Comparison of ENCODE assay signal across 1 cellular context in the genomic region with DNA sequence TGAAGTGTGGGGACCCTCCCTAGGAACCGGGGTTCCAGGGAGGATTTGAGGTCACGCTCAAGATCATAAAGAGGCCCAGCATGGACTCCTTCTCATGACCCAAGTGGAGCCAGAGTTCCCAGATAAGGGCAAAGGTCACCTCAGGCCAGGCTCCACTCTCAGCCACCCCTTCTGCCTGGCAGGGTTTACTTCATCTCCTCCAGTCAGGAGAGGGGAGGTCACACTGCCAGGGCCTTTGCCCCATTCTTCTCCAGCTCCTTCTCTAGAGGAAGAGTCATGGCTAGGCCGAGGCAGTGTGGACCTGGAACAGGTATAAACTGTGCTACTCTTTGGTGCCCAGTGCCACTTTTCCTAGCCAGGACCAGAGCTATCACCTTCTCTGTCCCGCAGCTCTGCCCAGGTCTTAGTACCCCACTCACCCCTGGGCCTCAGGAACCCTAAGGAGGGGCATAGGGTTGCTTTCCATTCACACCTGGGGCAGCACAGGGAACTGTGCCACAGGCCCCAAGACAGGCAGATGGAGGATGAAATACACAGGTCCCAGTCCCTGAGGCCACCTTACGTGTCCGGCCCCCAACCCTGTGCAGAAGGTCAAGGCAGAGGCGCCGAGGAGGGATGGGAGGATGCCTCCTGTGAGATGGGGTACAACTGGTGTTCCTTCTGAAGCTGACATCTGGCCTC.
TF ChIP-seq lines count a peak whose summit lies in the region.

No MANE protein-coding gene starts in this region.

TF ChIP-seq in HepG2, 621 proteins besides CTCF, POLR2A, EP300 and RAD21 (continued from another document and continues in another):
- no peak for TF ChIP-seq ZSCAN12 (CRISPR knock-in tag; IDR thresholded peaks at IDR 0.05)
- TF ChIP-seq IRF2 (CRISPR knock-in tag; IDR thresholded peaks at IDR 0.05) = 0 out of 2 replicates have a peak, but pooled peaks have one; percentile 5
- TF ChIP-seq, protein P1, sequence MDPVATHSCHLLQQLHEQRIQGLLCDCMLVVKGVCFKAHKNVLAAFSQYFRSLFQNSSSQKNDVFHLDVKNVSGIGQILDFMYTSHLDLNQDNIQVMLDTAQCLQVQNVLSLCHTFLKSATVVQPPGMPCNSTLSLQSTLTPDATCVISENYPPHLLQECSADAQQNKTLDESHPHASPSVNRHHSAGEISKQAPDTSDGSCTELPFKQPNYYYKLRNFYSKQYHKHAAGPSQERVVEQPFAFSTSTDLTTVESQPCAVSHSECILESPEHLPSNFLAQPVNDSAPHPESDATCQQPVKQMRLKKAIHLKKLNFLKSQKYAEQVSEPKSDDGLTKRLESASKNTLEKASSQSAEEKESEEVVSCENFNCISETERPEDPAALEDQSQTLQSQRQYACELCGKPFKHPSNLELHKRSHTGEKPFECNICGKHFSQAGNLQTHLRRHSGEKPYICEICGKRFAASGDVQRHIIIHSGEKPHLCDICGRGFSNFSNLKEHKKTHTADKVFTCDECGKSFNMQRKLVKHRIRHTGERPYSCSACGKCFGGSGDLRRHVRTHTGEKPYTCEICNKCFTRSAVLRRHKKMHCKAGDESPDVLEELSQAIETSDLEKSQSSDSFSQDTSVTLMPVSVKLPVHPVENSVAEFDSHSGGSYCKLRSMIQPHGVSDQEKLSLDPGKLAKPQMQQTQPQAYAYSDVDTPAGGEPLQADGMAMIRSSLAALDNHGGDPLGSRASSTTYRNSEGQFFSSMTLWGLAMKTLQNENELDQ (CRISPR knock-in tag; IDR thresholded peaks at IDR 0.05; ENCODE audit: borderline replicate concordance) = no peak
- TF ChIP-seq, protein P2, sequence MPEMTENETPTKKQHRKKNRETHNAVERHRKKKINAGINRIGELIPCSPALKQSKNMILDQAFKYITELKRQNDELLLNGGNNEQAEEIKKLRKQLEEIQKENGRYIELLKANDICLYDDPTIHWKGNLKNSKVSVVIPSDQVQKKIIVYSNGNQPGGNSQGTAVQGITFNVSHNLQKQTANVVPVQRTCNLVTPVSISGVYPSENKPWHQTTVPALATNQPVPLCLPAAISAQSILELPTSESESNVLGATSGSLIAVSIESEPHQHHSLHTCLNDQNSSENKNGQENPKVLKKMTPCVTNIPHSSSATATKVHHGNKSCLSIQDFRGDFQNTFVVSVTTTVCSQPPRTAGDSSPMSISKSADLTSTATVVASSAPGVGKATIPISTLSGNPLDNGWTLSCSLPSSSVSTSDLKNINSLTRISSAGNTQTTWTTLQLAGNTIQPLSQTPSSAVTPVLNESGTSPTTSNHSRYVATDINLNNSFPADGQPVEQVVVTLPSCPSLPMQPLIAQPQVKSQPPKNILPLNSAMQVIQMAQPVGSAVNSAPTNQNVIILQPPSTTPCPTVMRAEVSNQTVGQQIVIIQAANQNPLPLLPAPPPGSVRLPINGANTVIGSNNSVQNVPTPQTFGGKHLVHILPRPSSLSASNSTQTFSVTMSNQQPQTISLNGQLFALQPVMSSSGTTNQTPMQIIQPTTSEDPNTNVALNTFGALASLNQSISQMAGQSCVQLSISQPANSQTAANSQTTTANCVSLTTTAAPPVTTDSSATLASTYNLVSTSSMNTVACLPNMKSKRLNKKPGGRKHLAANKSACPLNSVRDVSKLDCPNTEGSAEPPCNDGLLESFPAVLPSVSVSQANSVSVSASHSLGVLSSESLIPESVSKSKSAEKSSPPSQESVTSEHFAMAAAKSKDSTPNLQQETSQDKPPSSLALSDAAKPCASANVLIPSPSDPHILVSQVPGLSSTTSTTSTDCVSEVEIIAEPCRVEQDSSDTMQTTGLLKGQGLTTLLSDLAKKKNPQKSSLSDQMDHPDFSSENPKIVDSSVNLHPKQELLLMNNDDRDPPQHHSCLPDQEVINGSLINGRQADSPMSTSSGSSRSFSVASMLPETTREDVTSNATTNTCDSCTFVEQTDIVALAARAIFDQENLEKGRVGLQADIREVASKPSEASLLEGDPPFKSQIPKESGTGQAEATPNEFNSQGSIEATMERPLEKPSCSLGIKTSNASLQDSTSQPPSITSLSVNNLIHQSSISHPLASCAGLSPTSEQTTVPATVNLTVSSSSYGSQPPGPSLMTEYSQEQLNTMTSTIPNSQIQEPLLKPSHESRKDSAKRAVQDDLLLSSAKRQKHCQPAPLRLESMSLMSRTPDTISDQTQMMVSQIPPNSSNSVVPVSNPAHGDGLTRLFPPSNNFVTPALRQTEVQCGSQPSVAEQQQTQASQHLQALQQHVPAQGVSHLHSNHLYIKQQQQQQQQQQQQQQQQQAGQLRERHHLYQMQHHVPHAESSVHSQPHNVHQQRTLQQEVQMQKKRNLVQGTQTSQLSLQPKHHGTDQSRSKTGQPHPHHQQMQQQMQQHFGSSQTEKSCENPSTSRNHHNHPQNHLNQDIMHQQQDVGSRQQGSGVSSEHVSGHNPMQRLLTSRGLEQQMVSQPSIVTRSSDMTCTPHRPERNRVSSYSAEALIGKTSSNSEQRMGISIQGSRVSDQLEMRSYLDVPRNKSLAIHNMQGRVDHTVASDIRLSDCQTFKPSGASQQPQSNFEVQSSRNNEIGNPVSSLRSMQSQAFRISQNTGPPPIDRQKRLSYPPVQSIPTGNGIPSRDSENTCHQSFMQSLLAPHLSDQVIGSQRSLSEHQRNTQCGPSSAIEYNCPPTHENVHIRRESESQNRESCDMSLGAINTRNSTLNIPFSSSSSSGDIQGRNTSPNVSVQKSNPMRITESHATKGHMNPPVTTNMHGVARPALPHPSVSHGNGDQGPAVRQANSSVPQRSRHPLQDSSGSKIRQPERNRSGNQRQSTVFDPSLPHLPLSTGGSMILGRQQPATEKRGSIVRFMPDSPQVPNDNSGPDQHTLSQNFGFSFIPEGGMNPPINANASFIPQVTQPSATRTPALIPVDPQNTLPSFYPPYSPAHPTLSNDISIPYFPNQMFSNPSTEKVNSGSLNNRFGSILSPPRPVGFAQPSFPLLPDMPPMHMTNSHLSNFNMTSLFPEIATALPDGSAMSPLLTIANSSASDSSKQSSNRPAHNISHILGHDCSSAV (CRISPR knock-in tag; IDR thresholded peaks at IDR 0.05; ENCODE audit: borderline replicate concordance) = no peak
- 0 out of 2 replicates have a peak, but pooled peaks have one; percentile 13 for TF ChIP-seq ZNF558 (CRISPR knock-in tag; IDR thresholded peaks at IDR 0.05; ENCODE audit: borderline replicate concordance)
- no peak for TF ChIP-seq MYC (CRISPR knock-in tag; IDR thresholded peaks at IDR 0.05; ENCODE audit: borderline replicate concordance)
- TF ChIP-seq ZNF713 (CRISPR knock-in tag; IDR thresholded peaks at IDR 0.05) = 0 out of 2 replicates have a peak, but pooled peaks have one; percentile 18
- TF ChIP-seq GABPB1 (CRISPR knock-in tag; IDR thresholded peaks at IDR 0.05) = no peak
- TF ChIP-seq HNF4A (CRISPR knock-in tag; IDR thresholded peaks at IDR 0.05) = peak; percentile 38; the same call in 1 of the 2 replicates
- no peak for TF ChIP-seq HNRNPLL (IDR thresholded peaks at IDR 0.05; ENCODE audit: low read depth, low read length, poor library complexity, severe bottlenecking)
- TF ChIP-seq ZNF839 (CRISPR knock-in tag; IDR thresholded peaks at IDR 0.05; ENCODE audit: borderline replicate concordance) = 0 out of 2 replicates have a peak, but pooled peaks have one; percentile 24
- no peak for TF ChIP-seq ZNF24 (IDR thresholded peaks at IDR 0.05)
- TF ChIP-seq ZNF333 (CRISPR knock-in tag; IDR thresholded peaks at IDR 0.05; ENCODE audit: borderline replicate concordance) = no peak
- TF ChIP-seq, protein P3, sequence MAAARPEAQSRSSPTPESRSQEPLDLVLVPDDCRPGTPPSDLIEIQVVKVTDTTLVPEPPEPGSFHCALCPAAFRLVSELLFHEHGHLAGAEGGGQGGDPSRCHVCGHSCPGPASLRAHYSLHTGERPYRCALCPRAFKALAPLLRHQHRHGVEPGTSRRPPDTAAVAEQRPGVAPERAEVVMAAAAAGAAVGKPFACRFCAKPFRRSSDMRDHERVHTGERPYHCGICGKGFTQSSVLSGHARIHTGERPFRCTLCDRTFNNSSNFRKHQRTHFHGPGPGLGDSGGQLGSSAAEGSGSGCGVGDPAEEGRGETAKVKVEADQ (CRISPR knock-in tag; IDR thresholded peaks at IDR 0.05; ENCODE audit: borderline replicate concordance) = no peak
- TF ChIP-seq ZNF451 (CRISPR knock-in tag; IDR thresholded peaks at IDR 0.05) = no peak
- 0 out of 2 replicates have a peak, but pooled peaks have one; percentile 24 for TF ChIP-seq ZNF572 (CRISPR knock-in tag; IDR thresholded peaks at IDR 0.05)
- TF ChIP-seq FOXM1 (CRISPR knock-in tag; IDR thresholded peaks at IDR 0.05) = no peak
- no peak for TF ChIP-seq ZNF552 (CRISPR knock-in tag; IDR thresholded peaks at IDR 0.05; ENCODE audit: borderline replicate concordance)
- TF ChIP-seq, protein P4, sequence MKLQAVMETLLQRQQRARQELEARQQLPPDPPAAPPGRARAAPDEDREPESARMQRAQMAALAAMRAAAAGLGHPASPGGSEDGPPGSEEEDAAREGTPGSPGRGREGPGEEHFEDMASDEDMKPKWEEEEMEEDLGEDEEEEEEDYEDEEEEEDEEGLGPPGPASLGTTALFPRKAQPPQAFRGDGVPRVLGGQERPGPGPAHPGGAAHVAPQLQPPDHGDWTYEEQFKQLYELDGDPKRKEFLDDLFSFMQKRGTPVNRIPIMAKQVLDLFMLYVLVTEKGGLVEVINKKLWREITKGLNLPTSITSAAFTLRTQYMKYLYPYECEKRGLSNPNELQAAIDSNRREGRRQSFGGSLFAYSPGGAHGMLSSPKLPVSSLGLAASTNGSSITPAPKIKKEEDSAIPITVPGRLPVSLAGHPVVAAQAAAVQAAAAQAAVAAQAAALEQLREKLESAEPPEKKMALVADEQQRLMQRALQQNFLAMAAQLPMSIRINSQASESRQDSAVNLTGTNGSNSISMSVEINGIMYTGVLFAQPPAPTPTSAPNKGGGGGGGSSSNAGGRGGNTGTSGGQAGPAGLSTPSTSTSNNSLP (IDR thresholded peaks at IDR 0.05; ENCODE audit: low read depth, low read length) = no peak
- TF ChIP-seq ZNF792 (CRISPR knock-in tag; IDR thresholded peaks at IDR 0.05) = no peak
- 0 out of 2 replicates have a peak, but pooled peaks have one; percentile 8 for TF ChIP-seq ZNF644 (CRISPR knock-in tag; IDR thresholded peaks at IDR 0.05; ENCODE audit: low read depth)
- peak; percentile 13; the same call in 1 of the 2 replicates for TF ChIP-seq YEATS4 (CRISPR knock-in tag; IDR thresholded peaks at IDR 0.05; ENCODE audit: borderline replicate concordance)
- TF ChIP-seq, protein P5, sequence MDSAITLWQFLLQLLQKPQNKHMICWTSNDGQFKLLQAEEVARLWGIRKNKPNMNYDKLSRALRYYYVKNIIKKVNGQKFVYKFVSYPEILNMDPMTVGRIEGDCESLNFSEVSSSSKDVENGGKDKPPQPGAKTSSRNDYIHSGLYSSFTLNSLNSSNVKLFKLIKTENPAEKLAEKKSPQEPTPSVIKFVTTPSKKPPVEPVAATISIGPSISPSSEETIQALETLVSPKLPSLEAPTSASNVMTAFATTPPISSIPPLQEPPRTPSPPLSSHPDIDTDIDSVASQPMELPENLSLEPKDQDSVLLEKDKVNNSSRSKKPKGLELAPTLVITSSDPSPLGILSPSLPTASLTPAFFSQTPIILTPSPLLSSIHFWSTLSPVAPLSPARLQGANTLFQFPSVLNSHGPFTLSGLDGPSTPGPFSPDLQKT (CRISPR knock-in tag; IDR thresholded peaks at IDR 0.05; ENCODE audit: borderline replicate concordance) = no peak
- TF ChIP-seq RELA (CRISPR knock-in tag; IDR thresholded peaks at IDR 0.05) = peak; percentile 1; the same call in 1 of the 2 replicates
- TF ChIP-seq, protein P6, sequence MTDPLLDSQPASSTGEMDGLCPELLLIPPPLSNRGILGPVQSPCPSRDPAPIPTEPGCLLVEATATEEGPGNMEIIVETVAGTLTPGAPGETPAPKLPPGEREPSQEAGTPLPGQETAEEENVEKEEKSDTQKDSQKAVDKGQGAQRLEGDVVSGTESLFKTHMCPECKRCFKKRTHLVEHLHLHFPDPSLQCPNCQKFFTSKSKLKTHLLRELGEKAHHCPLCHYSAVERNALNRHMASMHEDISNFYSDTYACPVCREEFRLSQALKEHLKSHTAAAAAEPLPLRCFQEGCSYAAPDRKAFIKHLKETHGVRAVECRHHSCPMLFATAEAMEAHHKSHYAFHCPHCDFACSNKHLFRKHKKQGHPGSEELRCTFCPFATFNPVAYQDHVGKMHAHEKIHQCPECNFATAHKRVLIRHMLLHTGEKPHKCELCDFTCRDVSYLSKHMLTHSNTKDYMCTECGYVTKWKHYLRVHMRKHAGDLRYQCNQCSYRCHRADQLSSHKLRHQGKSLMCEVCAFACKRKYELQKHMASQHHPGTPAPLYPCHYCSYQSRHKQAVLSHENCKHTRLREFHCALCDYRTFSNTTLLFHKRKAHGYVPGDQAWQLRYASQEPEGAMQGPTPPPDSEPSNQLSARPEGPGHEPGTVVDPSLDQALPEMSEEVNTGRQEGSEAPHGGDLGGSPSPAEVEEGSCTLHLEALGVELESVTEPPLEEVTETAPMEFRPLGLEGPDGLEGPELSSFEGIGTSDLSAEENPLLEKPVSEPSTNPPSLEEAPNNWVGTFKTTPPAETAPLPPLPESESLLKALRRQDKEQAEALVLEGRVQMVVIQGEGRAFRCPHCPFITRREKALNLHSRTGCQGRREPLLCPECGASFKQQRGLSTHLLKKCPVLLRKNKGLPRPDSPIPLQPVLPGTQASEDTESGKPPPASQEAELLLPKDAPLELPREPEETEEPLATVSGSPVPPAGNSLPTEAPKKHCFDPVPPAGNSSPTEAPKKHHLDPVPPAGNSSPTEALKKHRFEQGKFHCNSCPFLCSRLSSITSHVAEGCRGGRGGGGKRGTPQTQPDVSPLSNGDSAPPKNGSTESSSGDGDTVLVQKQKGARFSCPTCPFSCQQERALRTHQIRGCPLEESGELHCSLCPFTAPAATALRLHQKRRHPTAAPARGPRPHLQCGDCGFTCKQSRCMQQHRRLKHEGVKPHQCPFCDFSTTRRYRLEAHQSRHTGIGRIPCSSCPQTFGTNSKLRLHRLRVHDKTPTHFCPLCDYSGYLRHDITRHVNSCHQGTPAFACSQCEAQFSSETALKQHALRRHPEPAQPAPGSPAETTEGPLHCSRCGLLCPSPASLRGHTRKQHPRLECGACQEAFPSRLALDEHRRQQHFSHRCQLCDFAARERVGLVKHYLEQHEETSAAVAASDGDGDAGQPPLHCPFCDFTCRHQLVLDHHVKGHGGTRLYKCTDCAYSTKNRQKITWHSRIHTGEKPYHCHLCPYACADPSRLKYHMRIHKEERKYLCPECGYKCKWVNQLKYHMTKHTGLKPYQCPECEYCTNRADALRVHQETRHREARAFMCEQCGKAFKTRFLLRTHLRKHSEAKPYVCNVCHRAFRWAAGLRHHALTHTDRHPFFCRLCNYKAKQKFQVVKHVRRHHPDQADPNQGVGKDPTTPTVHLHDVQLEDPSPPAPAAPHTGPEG (CRISPR knock-in tag; IDR thresholded peaks at IDR 0.05) = no peak
- TF ChIP-seq JUN (CRISPR knock-in tag; IDR thresholded peaks at IDR 0.05) = no peak
- TF ChIP-seq, protein P7, sequence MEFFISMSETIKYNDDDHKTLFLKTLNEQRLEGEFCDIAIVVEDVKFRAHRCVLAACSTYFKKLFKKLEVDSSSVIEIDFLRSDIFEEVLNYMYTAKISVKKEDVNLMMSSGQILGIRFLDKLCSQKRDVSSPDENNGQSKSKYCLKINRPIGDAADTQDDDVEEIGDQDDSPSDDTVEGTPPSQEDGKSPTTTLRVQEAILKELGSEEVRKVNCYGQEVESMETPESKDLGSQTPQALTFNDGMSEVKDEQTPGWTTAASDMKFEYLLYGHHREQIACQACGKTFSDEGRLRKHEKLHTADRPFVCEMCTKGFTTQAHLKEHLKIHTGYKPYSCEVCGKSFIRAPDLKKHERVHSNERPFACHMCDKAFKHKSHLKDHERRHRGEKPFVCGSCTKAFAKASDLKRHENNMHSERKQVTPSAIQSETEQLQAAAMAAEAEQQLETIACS (CRISPR knock-in tag; IDR thresholded peaks at IDR 0.05) = peak; percentile 39; the same call in 1 of the 2 replicates
